Comparison of ENCODE assay signal across 2 cellular contexts in genomic region chr1:63599799-63600198, GRCh38.
TF ChIP-seq lines count a peak whose summit lies in the region.

No MANE protein-coding gene starts in this region.

TF ChIP-seq in IMR-90, 13 proteins besides CTCF, POLR2A, EP300 and RAD21:
- TF ChIP-seq SMC3 (IDR thresholded peaks at IDR 0.05; ENCODE audit: low read depth, low read length) (no peak), MAFK (IDR thresholded peaks at IDR 0.05; ENCODE audit: low read depth, low read length) (0 out of 2 replicates have a peak, but pooled peaks have one; percentile 13)
TF ChIP-seq in IMR-90: peak in this region for 1.

TF ChIP-seq in HepG2, 621 proteins besides CTCF, POLR2A, EP300 and RAD21:
- TF ChIP-seq ZNF451 (CRISPR knock-in tag; IDR thresholded peaks at IDR 0.05) (no peak), FOXM1 (CRISPR knock-in tag; IDR thresholded peaks at IDR 0.05) (no peak), RFXAP (CRISPR knock-in tag; IDR thresholded peaks at IDR 0.05; ENCODE audit: borderline replicate concordance) (no peak), CERS6 (CRISPR knock-in tag; IDR thresholded peaks at IDR 0.05) (no peak), ZEB1 (IDR thresholded peaks at IDR 0.05; ENCODE audit: insufficient replicate concordance, low read depth) (no peak), CENPX (CRISPR knock-in tag; IDR thresholded peaks at IDR 0.05) (no peak), MAFK (conservative IDR thresholded peaks at IDR 0.05 in 1 of 2, IDR thresholded peaks at IDR 0.05 in 1 of 2; ENCODE audit: low read length in 2 of 2) (peak; percentile 66 to 69), MAFF (IDR thresholded peaks at IDR 0.05; ENCODE audit: low read depth, low read length) (peak; percentile 60), AKAP8 (CRISPR knock-in tag; IDR thresholded peaks at IDR 0.05) (no peak), ZNF251 (CRISPR knock-in tag; IDR thresholded peaks at IDR 0.05) (no peak), ZNF839 (CRISPR knock-in tag; IDR thresholded peaks at IDR 0.05; ENCODE audit: borderline replicate concordance) (no peak), AFF4 (CRISPR knock-in tag; IDR thresholded peaks at IDR 0.05) (no peak), ZBTB21 (CRISPR knock-in tag; IDR thresholded peaks at IDR 0.05) (no peak), ZNF205 (CRISPR knock-in tag; IDR thresholded peaks at IDR 0.05) (no peak)
- TF ChIP-seq, protein P1, sequence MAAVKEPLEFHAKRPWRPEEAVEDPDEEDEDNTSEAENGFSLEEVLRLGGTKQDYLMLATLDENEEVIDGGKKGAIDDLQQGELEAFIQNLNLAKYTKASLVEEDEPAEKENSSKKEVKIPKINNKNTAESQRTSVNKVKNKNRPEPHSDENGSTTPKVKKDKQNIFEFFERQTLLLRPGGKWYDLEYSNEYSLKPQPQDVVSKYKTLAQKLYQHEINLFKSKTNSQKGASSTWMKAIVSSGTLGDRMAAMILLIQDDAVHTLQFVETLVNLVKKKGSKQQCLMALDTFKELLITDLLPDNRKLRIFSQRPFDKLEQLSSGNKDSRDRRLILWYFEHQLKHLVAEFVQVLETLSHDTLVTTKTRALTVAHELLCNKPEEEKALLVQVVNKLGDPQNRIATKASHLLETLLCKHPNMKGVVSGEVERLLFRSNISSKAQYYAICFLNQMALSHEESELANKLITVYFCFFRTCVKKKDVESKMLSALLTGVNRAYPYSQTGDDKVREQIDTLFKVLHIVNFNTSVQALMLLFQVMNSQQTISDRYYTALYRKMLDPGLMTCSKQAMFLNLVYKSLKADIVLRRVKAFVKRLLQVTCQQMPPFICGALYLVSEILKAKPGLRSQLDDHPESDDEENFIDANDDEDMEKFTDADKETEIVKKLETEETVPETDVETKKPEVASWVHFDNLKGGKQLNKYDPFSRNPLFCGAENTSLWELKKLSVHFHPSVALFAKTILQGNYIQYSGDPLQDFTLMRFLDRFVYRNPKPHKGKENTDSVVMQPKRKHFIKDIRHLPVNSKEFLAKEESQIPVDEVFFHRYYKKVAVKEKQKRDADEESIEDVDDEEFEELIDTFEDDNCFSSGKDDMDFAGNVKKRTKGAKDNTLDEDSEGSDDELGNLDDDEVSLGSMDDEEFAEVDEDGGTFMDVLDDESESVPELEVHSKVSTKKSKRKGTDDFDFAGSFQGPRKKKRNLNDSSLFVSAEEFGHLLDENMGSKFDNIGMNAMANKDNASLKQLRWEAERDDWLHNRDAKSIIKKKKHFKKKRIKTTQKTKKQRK (IDR thresholded peaks at IDR 0.05; ENCODE audit: low read length), result no peak
